In the genomic region with DNA sequence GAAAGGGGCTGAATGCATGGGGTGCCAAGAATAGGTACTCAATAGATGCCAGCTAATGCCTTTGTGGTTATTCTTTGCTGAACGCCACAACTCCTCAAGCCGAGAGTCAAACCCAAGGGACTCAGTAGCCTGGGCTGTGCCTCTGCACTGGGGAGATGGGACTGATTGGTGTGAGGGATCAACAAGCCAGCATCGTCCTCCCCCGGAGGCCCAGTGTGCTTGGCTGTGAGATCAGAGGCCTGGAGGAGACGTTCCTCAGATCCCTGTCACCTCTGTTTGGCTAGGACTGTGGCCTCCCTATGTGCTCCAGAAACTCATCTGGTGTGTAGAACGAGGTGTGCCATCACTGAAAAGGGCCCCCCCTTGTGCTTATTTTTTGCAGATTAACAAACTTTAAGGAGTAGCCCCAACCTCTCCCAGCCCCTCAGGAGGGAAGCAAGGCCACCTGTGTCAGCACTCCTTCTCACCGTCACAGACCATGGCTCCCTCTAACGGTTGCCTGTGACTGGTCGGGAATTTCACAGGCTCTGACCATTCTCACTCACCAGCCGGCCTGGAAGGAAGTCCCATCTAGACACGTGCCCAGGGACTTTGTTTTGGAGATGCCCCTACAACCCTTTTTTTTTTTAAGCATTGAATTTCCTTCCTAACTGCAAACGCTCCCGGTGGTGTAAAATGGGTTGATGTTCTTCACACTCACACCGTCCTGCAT, we compare ENCODE assay signal across 12 cellular contexts.
DNase-seq lines count a peak whose midpoint lies in the region; ATAC-seq and TF ChIP-seq lines count a peak whose summit lies in the region.
"Had no signal": no experiment of that assay in that cellular context is flagged by ENCODE, and none has a peak within 500 bp of the region (broad histone marks: within the 10 kb centered on the region; RNA-seq: fewer than 3 reads in every experiment).

No MANE protein-coding gene starts in this region.

- H3K4me1 ChIP-seq in A673 (ENCODE audit: insufficient read depth, low read length, poor library complexity, severe bottlenecking) = no peaks in the 10 kb centered on the region
- H3K4me1 ChIP-seq in H9 (ENCODE audit: insufficient read depth, low read length) = no peaks in the 10 kb centered on the region
- H3K4me1 ChIP-seq in left lung = peaks cover 0 to 4% of the 10 kb centered on the region in 2 donors
- H3K4me1 ChIP-seq in esophagus muscularis mucosa = peaks cover 3 to 23% (median 17%) of the 10 kb centered on the region in 4 donors

- H3K4me3 Mint-ChIP-seq in H9 = no peak overlapping the region
- H3K4me3 Mint-ChIP-seq: brain; CD8-positive, alpha-beta memory T cell had no signal

- no peaks in the 10 kb centered on the region for H3K79me1 ChIP-seq in H9 (ENCODE audit: insufficient read depth, low read depth, low read length, poor library complexity, severe bottlenecking)

- H3K27me3 Mint-ChIP-seq in H9 (ENCODE audit: low read depth) = no peaks in the 10 kb centered on the region; the same call in 1 of the 2 replicates
- H3K27me3 Mint-ChIP-seq: brain had no signal

- no peaks in the 10 kb centered on the region for H3K9me3 ChIP-seq in A673 (ENCODE audit: low read depth, low read length, poor library complexity, severe bottlenecking)
- no peaks in the 10 kb centered on the region for H3K9me3 ChIP-seq in H9 (ENCODE audit: control insufficient read depth, low read depth, low read length)
- no peaks in the 10 kb centered on the region for H3K9me3 ChIP-seq in left lung
- H3K9me3 ChIP-seq in esophagus muscularis mucosa = no peaks in the 10 kb centered on the region
- H3K9me3 ChIP-seq: neutrophil had no signal

- H2BK120ac ChIP-seq in H9 (ENCODE audit: low read depth, low read length, poor library complexity, severe bottlenecking) = no peak overlapping the region

- peaks cover 4% of the 10 kb centered on the region for H3K23me2 ChIP-seq in H9 (ENCODE audit: insufficient read length, low read depth, low read length, poor library complexity, severe bottlenecking)

- H3T11ph ChIP-seq in H9 (ENCODE audit: low read length) = no peak overlapping the region

- H3K36me3 Mint-ChIP-seq in H9 (ENCODE audit: insufficient read depth in 1 of 3, low read depth in 3 of 3) = no peaks in the 10 kb centered on the region
- H3K36me3 Mint-ChIP-seq: brain; CD8-positive, alpha-beta memory T cell had no signal

- H2BK15ac ChIP-seq in H9 (ENCODE audit: low read depth, low read length) = no peak overlapping the region

- H4K91ac ChIP-seq in H9 (ENCODE audit: insufficient read length, low read depth, low read length) = no peak overlapping the region

- H3K9ac ChIP-seq in H9 (ENCODE audit: extremely low read depth, insufficient read length, low read length) = no peak overlapping the region

- H3K18ac ChIP-seq in H9 (ENCODE audit: insufficient read length, low read depth, low read length) = no peak overlapping the region

- H3K4me2 ChIP-seq in H9 (ENCODE audit: insufficient read depth, insufficient read length, low read length) = no peak overlapping the region

- H3K14ac ChIP-seq in H9 (ENCODE audit: insufficient read depth, low read length) = no peak overlapping the region

- peaks cover 2 to 4% of the 10 kb centered on the region in 2 experiments; a peak in 1 of 4 replicates for H3K4me1 Mint-ChIP-seq in H9
- H3K4me1 Mint-ChIP-seq: CD8-positive, alpha-beta memory T cell had no signal

- no peak overlapping the region for H3K4me3 ChIP-seq in A673 (ENCODE audit: low read depth, low read length, poor library complexity, severe bottlenecking)
- no peak overlapping the region for H3K4me3 ChIP-seq in choroid plexus epithelial cell (ENCODE audit: low read depth, low read length)
- H3K4me3 ChIP-seq in left lung = no peak overlapping the region
- no peak overlapping the region for H3K4me3 ChIP-seq in esophagus muscularis mucosa

- no peaks in the 10 kb centered on the region for H3K36me3 ChIP-seq in A673 (ENCODE audit: insufficient read depth, low read length, poor library complexity, severe bottlenecking)
- H3K36me3 ChIP-seq in left lung = no peaks in the 10 kb centered on the region
- H3K36me3 ChIP-seq in esophagus muscularis mucosa = no peaks in the 10 kb centered on the region
- H3K36me3 ChIP-seq: neutrophil had no signal

- DNase-seq in A673 (ENCODE audit: low spot score) (no peak), H9 (peak; percentile 68), choroid plexus epithelial cell (ENCODE audit: low read depth) (peak; percentile 51), left lung (peak; percentile 22 to 45), amniotic stem cell (lab: John Stamatoyannopoulos, UW) (no peak), esophagus muscularis mucosa (ENCODE audit: extremely low spot score) (no peak)
- DNase-seq: CD8-positive, alpha-beta memory T cell; NCI-H2081 treated with DMSO at 0.1 percent for 48 hours had no signal

- TF ChIP-seq CTCF in A673 (conservative IDR thresholded peaks at IDR 0.05; ENCODE audit: low read depth, low read length) (peak; percentile 35), H9 (conservative IDR thresholded peaks at IDR 0.05) (peak; percentile 54), choroid plexus epithelial cell (conservative IDR thresholded peaks at IDR 0.05; ENCODE audit: low read depth, low read length) (peak; percentile 74), left lung (IDR thresholded peaks at IDR 0.05) (no peak), esophagus muscularis mucosa (IDR thresholded peaks at IDR 0.05) (no peak)

- H4K8ac ChIP-seq in H9 (replicated peaks; ENCODE audit: insufficient read length, low read depth, low read length) = no peak overlapping the region

- BruUV-seq in A673 (replicated peaks; lab: Mats Ljungman, UMichigan) = no TSS peak

- no peak overlapping the region for H2BK12ac ChIP-seq in H9 (ENCODE audit: insufficient read length, low read depth, low read length)

- no peak overlapping the region for H3K4ac ChIP-seq in H9 (ENCODE audit: low read depth, low read length)

- no peak overlapping the region for H2BK20ac ChIP-seq in H9 (ENCODE audit: low read depth, low read length, poor library complexity, severe bottlenecking)

- no CpG with 5 or more reads among the region's 14 CpGs for WGBS in H9 (ENCODE audit: extremely low coverage, insufficient read length, low lambda C conversion rate)
- WGBS in esophagus muscularis mucosa = 57% methylated on average over 11 of the region's 14 CpGs

- H3K23ac ChIP-seq in H9 (ENCODE audit: insufficient read length, low read depth, low read length) = no peak overlapping the region

- CTCF ChIA-PET in A673 (lab: Charles Lee) = no interaction called here

- ATAC-seq in left lung = no peak
- no peak for ATAC-seq in HG02642 (IDR thresholded peaks at IDR 0.05; ENCODE audit: poor library complexity, unreplicated experiment)
- no peak for ATAC-seq in GM21825 (IDR thresholded peaks at IDR 0.05; ENCODE audit: unreplicated experiment)

- H2BK5ac ChIP-seq in H9 (ENCODE audit: insufficient read length, low read length) = no peak overlapping the region

- no peak for TF ChIP-seq POLR2A in esophagus muscularis mucosa (IDR thresholded peaks at IDR 0.05; ENCODE audit: low read depth)

- H3K9me3 Mint-ChIP-seq in H9 = peaks cover 0 to 3% of the 10 kb centered on the region in 2 experiments; a peak in 1 of 5 replicates
- H3K9me3 Mint-ChIP-seq: brain; CD8-positive, alpha-beta memory T cell had no signal

- H3K27me3 ChIP-seq in A673 (replicated peaks; ENCODE audit: insufficient read depth, low read depth, low read length, poor library complexity) (no peaks in the 10 kb centered on the region), H9 (ENCODE audit: insufficient read depth, low read length) (no peaks in the 10 kb centered on the region), left lung (no peaks in the 10 kb centered on the region), esophagus muscularis mucosa (no peaks in the 10 kb centered on the region)
- H3K27me3 ChIP-seq: neutrophil had no signal

- no peaks in the 10 kb centered on the region for H4K20me1 ChIP-seq in H9 (ENCODE audit: control insufficient read depth, insufficient read depth, insufficient read length)

- H3K27ac ChIP-seq in A673 (ENCODE audit: low read depth, low read length, poor library complexity, severe bottlenecking) (no peak overlapping the region), H9 (ENCODE audit: insufficient read length, low read depth, low read length) (no peak overlapping the region), left lung (no peak overlapping the region), esophagus muscularis mucosa (replicated peaks in 1 of 4) (no peak overlapping the region)
- H3K27ac ChIP-seq: neutrophil had no signal

- no peaks in the 10 kb centered on the region for H3K79me2 ChIP-seq in H9 (ENCODE audit: insufficient read depth, low read length)

- H3K27ac Mint-ChIP-seq in H9 = no peak overlapping the region
- H3K27ac Mint-ChIP-seq: brain had no signal

- no peak overlapping the region for H2AFZ ChIP-seq in H9 (ENCODE audit: low read length)

- no peak for TF ChIP-seq EP300 in esophagus muscularis mucosa (IDR thresholded peaks at IDR 0.05)

- H4K5ac ChIP-seq in H9 (ENCODE audit: insufficient read length, low read depth, low read length) = no peak overlapping the region

- intact Hi-C loops in A673 (cut with micrococcal nuclease; ENCODE audit: unreplicated experiment) (no loop called here), left lung (cut with DNase I) (no loop called here), esophagus muscularis mucosa (cut with DNase I) (no loop called here)

- no peak overlapping the region for H2AK5ac ChIP-seq in H9 (ENCODE audit: insufficient read length, low read length)

- POLR2A ChIA-PET in A673 (lab: Charles Lee; ENCODE audit: low non-redundant PET) = no interaction called here

- H3K56ac ChIP-seq in H9 (ENCODE audit: insufficient read length, low read depth, low read length) = no peak overlapping the region

Comparison
In these comparisons a context has a peak if more than half of its experiments do, and no peak if none do; other contexts are left out.
1. DNase-seq: peak in H9 (single experiment), choroid plexus epithelial cell (single experiment) and left lung (2 of 2); none in A673 (single experiment), amniotic stem cell (single experiment) and esophagus muscularis mucosa (single experiment).
2. CTCF ChIP-seq: peak in A673 (single experiment), H9 (single experiment) and choroid plexus epithelial cell (single experiment); none in left lung (0 of 2) and esophagus muscularis mucosa (0 of 3).